Comparison of ENCODE assay signal across 9 cellular contexts in genomic region chr7:74203157-74203556, GRCh38. TPM values are rescaled to one million over a fixed set of nuclear protein-coding genes. Genes with fewer than 3 reads are reported as not detected.
A peak's percentile ranks its signal among the peaks of the same experiment; 100 is the strongest.
DNase-seq lines count a peak whose midpoint lies in the region; ATAC-seq and TF ChIP-seq lines count a peak whose summit lies in the region.
"Had no signal": no experiment of that assay in that cellular context is flagged by ENCODE, and none has a peak within 500 bp of the region (broad histone marks: within the 10 kb centered on the region; RNA-seq: fewer than 3 reads in every experiment).

No MANE protein-coding gene starts in this region.

- ATAC-seq in left lobe of liver (peak; percentile 52), HG02970 (IDR thresholded peaks at IDR 0.05; ENCODE audit: low FRiP score, unreplicated experiment) (no peak), GM18517 (IDR thresholded peaks at IDR 0.05; ENCODE audit: unreplicated experiment) (no peak)

- DNase-seq in DMS53 treated with DMSO at 0.1 percent for 48 hours (lab: John Stamatoyannopoulos, UW; ENCODE audit: unreplicated experiment) (peak; percentile 20), Kasumi-1 (lab: John Stamatoyannopoulos, UW) (peak; percentile 76 to 80), ascending aorta (ENCODE audit: low spot score in 2 of 2) (no peak), left lobe of liver (ENCODE audit: low spot score) (no peak)
- DNase-seq in activated CD8-positive, alpha-beta memory T cell treated with anti-CD3 and anti-CD28 coated beads, Interleukin-2, amount 50 U/mL, for 4 hours, result no peak
- DNase-seq in activated CD4-positive, alpha-beta T cell treated with anti-CD3 and anti-CD28 coated beads, Interleukin-2, amount 50 U/mL, for 4 hours, result no peak

- H3K9me3 ChIP-seq in ascending aorta, result no peaks in the 10 kb centered on the region
- H3K9me3 ChIP-seq: ovary had no signal

- peaks cover 0 to 2% of the 10 kb centered on the region in 2 donors for H3K36me3 ChIP-seq in ascending aorta
- H3K36me3 ChIP-seq: ovary had no signal

- H3K4me1 ChIP-seq in ascending aorta, result peaks cover 0 to 5% of the 10 kb centered on the region in 2 donors

- no peak overlapping the region for H3K27ac ChIP-seq in ascending aorta
- H3K27ac ChIP-seq: ovary had no signal

- no peaks in the 10 kb centered on the region for H3K27me3 ChIP-seq in ascending aorta
- H3K27me3 ChIP-seq: ovary had no signal

- peak; percentile 45 to 60 (median 54) for TF ChIP-seq CTCF in ascending aorta (IDR thresholded peaks at IDR 0.05)

- intact Hi-C loops in ascending aorta (cut with DNase I), result loop anchor here (1.0 to 2.0 kb wide), 2 partner anchors 134 to 337 kb away; no protein-coding TSS in a partner anchor

- H3K4me3 ChIP-seq in ascending aorta, result no peak overlapping the region
- H3K4me3 ChIP-seq: ovary had no signal

RNA-seq across cellular contexts. Expression of gene LAT2, which starts 6.6 kb away (rescaled TPM):
- 1.5 TPM for total RNA-seq in ascending aorta
- 7.8 TPM for total RNA-seq in left lobe of liver

RNA-seq across cellular contexts. Expression of gene EIF4H, which starts 29.0 kb away (rescaled TPM):
- 150 TPM for total RNA-seq in ascending aorta
- total RNA-seq in left lobe of liver, result 125 TPM

RNA-seq across cellular contexts. Expression of gene RFC2, which starts 51.0 kb away (rescaled TPM):
- total RNA-seq in ascending aorta, result 37.7 TPM
- 11.3 TPM for total RNA-seq in left lobe of liver

Comparison
In these comparisons a context has a peak if more than half of its experiments do, and no peak if none do; other contexts are left out.
1. DNase-seq: peak in DMS53 treated with DMSO at 0.1 percent for 48 hours (single experiment) and Kasumi-1 (2 of 2); none in ascending aorta (0 of 2), left lobe of liver (single experiment), activated CD8-positive, alpha-beta memory T cell treated with anti-CD3 and anti-CD28 coated beads, Interleukin-2, amount 50 U/mL, for 4 hours (single experiment) and activated CD4-positive, alpha-beta T cell treated with anti-CD3 and anti-CD28 coated beads, Interleukin-2, amount 50 U/mL, for 4 hours (0 of 2).